Comparison of ENCODE assay signal across 13 cellular contexts in the genomic region with DNA sequence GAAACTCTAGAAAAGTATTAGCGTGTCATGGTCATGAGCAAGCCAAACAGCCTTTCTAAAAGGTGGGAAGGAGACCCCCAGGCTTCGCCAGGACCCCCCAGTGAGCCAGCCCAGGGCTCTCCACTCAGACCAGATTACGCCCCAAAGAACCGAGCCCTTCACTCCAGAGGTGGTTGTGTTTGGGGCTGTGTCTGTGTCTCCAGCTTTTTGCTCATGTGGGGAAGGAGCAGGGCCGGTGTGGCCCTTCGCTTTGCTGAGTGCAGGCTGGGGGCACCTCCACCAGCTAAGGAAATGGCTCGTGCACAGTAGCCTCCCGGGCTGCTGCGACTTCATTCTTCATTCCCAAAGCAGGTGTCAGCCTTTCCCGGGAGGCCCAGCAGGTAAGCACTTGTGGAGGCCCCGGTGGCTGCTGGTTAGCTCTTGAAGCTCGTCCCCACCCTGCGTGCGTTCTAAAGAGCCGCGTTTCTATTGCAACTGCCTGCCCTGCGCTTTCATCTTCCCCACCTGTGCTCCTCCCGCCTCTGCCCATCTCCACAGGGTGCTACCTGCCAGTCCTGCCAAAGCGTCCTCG. TPM values are rescaled to one million over a fixed set of nuclear protein-coding genes. Genes with fewer than 3 reads are reported as not detected.
DNase-seq lines count a peak whose midpoint lies in the region; FAIRE-seq and TF ChIP-seq lines count a peak whose summit lies in the region.
"Had no signal": no experiment of that assay in that cellular context is flagged by ENCODE, and none has a peak within 500 bp of the region (broad histone marks: within the 10 kb centered on the region; RNA-seq: fewer than 3 reads in every experiment).

No MANE protein-coding gene starts in this region.

- no peak for FAIRE-seq in small intestine (lab: Jason Lieb, UNC)

- H3K27ac ChIP-seq in small intestine (ENCODE audit: low read depth in 1 of 2, low read length in 1 of 2) = no peak overlapping the region
- H3K27ac ChIP-seq in MM.1S (ENCODE audit: low read length) = no peak overlapping the region
- H3K27ac ChIP-seq: right lobe of liver, RWPE1 had no signal

- H3K9me3 Mint-ChIP-seq in activated naive CD4-positive, alpha-beta T cell treated with anti-CD3 and anti-CD28 coated beads, Interleukin-2, amount 50 U/mL, for 24 hours = no peaks in the 10 kb centered on the region
- peaks cover 3% of the 10 kb centered on the region for H3K9me3 Mint-ChIP-seq in activated naive CD4-positive, alpha-beta T cell treated with anti-CD3 and anti-CD28 coated beads for 36 hours

- H3K9me2 ChIP-seq in MM.1S (replicated peaks; ENCODE audit: insufficient read depth, low read length) = no peaks in the 10 kb centered on the region

- H3F3A ChIP-seq in MM.1S (ENCODE audit: insufficient read depth, low read length) = no peaks in the 10 kb centered on the region

- H3K36me3 ChIP-seq in small intestine (ENCODE audit: control insufficient read depth in 2 of 2, insufficient read depth in 2 of 2, low read length in 2 of 2) (no peaks in the 10 kb centered on the region), MM.1S (replicated peaks; ENCODE audit: insufficient read depth, low read length) (no peaks in the 10 kb centered on the region)
- H3K36me3 ChIP-seq: HAP-1, right lobe of liver had no signal

- no peaks in the 10 kb centered on the region for H4K20me1 ChIP-seq in MM.1S (ENCODE audit: insufficient read depth, low read length)

- intact Hi-C loops in activated naive CD4-positive, alpha-beta T cell treated with anti-CD3 and anti-CD28 coated beads for 36 hours (cut with micrococcal nuclease) = no loop called here

- H3K4me1 ChIP-seq in small intestine (ENCODE audit: control insufficient read depth in 2 of 2, insufficient read depth in 1 of 2, low read depth in 1 of 2, low read length in 1 of 2) (no peaks in the 10 kb centered on the region), MM.1S (ENCODE audit: low read length) (no peaks in the 10 kb centered on the region)
- H3K4me1 ChIP-seq: HAP-1 had no signal

- no peak for DNase-seq in activated naive CD4-positive, alpha-beta T cell treated with anti-CD3 and anti-CD28 coated beads for 36 hours
- peak; percentile 99 for DNase-seq in NCI-H345 treated with DMSO at 0.1 percent for 48 hours (lab: John Stamatoyannopoulos, UW; ENCODE audit: unreplicated experiment)
- DNase-seq in epithelial cell of esophagus (ENCODE audit: low read depth) = peak; percentile 62
- peak; percentile 11 for DNase-seq in small intestine
- no peak for DNase-seq in KBM-7
- DNase-seq in MM.1S = no peak
- no peak for DNase-seq in NCI-H82 treated with DMSO at 0.1 percent for 48 hours (lab: John Stamatoyannopoulos, UW; ENCODE audit: unreplicated experiment)
- DNase-seq: immature natural killer cell had no signal

- no peak overlapping the region for H3K9ac ChIP-seq in MM.1S (ENCODE audit: low read length)

- H3K9me3 ChIP-seq in small intestine (ENCODE audit: control insufficient read depth, low read depth) = no peaks in the 10 kb centered on the region
- no peaks in the 10 kb centered on the region for H3K9me3 ChIP-seq in MM.1S (replicated peaks; ENCODE audit: insufficient read depth, low read length)
- H3K9me3 ChIP-seq: HAP-1, right lobe of liver had no signal

- no peaks in the 10 kb centered on the region for H3K79me2 ChIP-seq in MM.1S (ENCODE audit: low read length)

- TF ChIP-seq CTCF in epithelial cell of esophagus (IDR thresholded peaks at IDR 0.05; ENCODE audit: insufficient read depth, low read depth, low read length, missing control alignments) = no peak
- no peak for TF ChIP-seq CTCF in MM.1S (IDR thresholded peaks at IDR 0.05; ENCODE audit: low read length)

- WGBS in small intestine, 3 donors = 3 to 5% (median 4%) methylated on average over 20 of the region's 20 CpGs

- peaks cover 1% of the 10 kb centered on the region for H3K36me3 Mint-ChIP-seq in activated naive CD4-positive, alpha-beta T cell treated with anti-CD3 and anti-CD28 coated beads, Interleukin-2, amount 50 U/mL, for 24 hours
- H3K36me3 Mint-ChIP-seq in activated naive CD4-positive, alpha-beta T cell treated with anti-CD3 and anti-CD28 coated beads for 36 hours (ENCODE audit: low read depth) = peaks cover 6% of the 10 kb centered on the region

- H2AFZ ChIP-seq in MM.1S (ENCODE audit: low read length) = no peak overlapping the region

- peak overlapping the region; percentile 36 for H3K4me3 Mint-ChIP-seq in activated naive CD4-positive, alpha-beta T cell treated with anti-CD3 and anti-CD28 coated beads, Interleukin-2, amount 50 U/mL, for 24 hours
- H3K4me3 Mint-ChIP-seq in activated naive CD4-positive, alpha-beta T cell treated with anti-CD3 and anti-CD28 coated beads for 36 hours = no peak overlapping the region

- H3K4me3 ChIP-seq in epithelial cell of esophagus (ENCODE audit: low read length) = no peak overlapping the region
- no peak overlapping the region for H3K4me3 ChIP-seq in small intestine (ENCODE audit: low read depth in 1 of 2, low read length in 2 of 2)
- no peak overlapping the region for H3K4me3 ChIP-seq in MM.1S (ENCODE audit: low read length)
- H3K4me3 ChIP-seq: HAP-1, right lobe of liver had no signal

- peaks cover 41% of the 10 kb centered on the region for H3K27me3 Mint-ChIP-seq in activated naive CD4-positive, alpha-beta T cell treated with anti-CD3 and anti-CD28 coated beads, Interleukin-2, amount 50 U/mL, for 24 hours
- peaks cover 77% of the 10 kb centered on the region for H3K27me3 Mint-ChIP-seq in activated naive CD4-positive, alpha-beta T cell treated with anti-CD3 and anti-CD28 coated beads for 36 hours (ENCODE audit: low read depth)

- in situ Hi-C loops in KBM-7 (cut with MboI; ENCODE audit: low pct_unique_long_range_greater_than_20kb, low sequenced_read_pairs) = no loop called here

- peaks cover 17 to 57% of the 10 kb centered on the region in 2 donors for H3K27me3 ChIP-seq in small intestine (ENCODE audit: control insufficient read depth in 2 of 2, insufficient read depth in 2 of 2, low read length in 2 of 2)
- peaks cover 97% of the 10 kb centered on the region for H3K27me3 ChIP-seq in MM.1S (replicated peaks; ENCODE audit: insufficient read depth, low read length)

- CTCF ChIA-PET in activated naive CD4-positive, alpha-beta T cell treated with anti-CD3 and anti-CD28 coated beads for 36 hours (lab: Charles Lee) = interaction anchor here (0.9 kb wide), 1 partner anchor 31 kb away, joined by 3 read pairs; no protein-coding TSS in a partner anchor

- H3K4me2 ChIP-seq in MM.1S (ENCODE audit: low read depth, low read length) = no peak overlapping the region

- peaks cover 40% of the 10 kb centered on the region for H3K4me1 Mint-ChIP-seq in activated naive CD4-positive, alpha-beta T cell treated with anti-CD3 and anti-CD28 coated beads, Interleukin-2, amount 50 U/mL, for 24 hours
- peaks cover 34% of the 10 kb centered on the region for H3K4me1 Mint-ChIP-seq in activated naive CD4-positive, alpha-beta T cell treated with anti-CD3 and anti-CD28 coated beads for 36 hours (ENCODE audit: low read depth)

- H3K27ac Mint-ChIP-seq in activated naive CD4-positive, alpha-beta T cell treated with anti-CD3 and anti-CD28 coated beads, Interleukin-2, amount 50 U/mL, for 24 hours = no peak overlapping the region
- H3K27ac Mint-ChIP-seq in activated naive CD4-positive, alpha-beta T cell treated with anti-CD3 and anti-CD28 coated beads for 36 hours = no peak overlapping the region
- H3K27ac Mint-ChIP-seq: immature natural killer cell had no signal

RNA-seq across cellular contexts. Expression of a gene that starts 0.5 kb away (rescaled TPM):
- total RNA-seq in activated naive CD4-positive, alpha-beta T cell treated with anti-CD3 and anti-CD28 coated beads for 36 hours = not detected
- polyA plus RNA-seq in small intestine = under 1 TPM in 2 of 3 donors, not detected in 1; 0.09 to 0.27 TPM
- total RNA-seq: activated CD8-positive, alpha-beta memory T cell treated with anti-CD3 and anti-CD28 coated beads for 36 hours; right lobe of liver had no signal
- polyA plus RNA-seq: immature natural killer cell had no signal

RNA-seq across cellular contexts. Expression of a gene that starts 13.9 kb away (rescaled TPM):
- total RNA-seq in activated naive CD4-positive, alpha-beta T cell treated with anti-CD3 and anti-CD28 coated beads for 36 hours = not detected
- polyA plus RNA-seq in small intestine = not detected
- total RNA-seq: activated CD8-positive, alpha-beta memory T cell treated with anti-CD3 and anti-CD28 coated beads for 36 hours; right lobe of liver had no signal
- polyA plus RNA-seq: immature natural killer cell had no signal

RNA-seq across cellular contexts. Expression of a gene that starts 28.9 kb away (rescaled TPM):
- not detected for total RNA-seq in activated naive CD4-positive, alpha-beta T cell treated with anti-CD3 and anti-CD28 coated beads for 36 hours
- polyA plus RNA-seq in small intestine = not detected
- total RNA-seq: activated CD8-positive, alpha-beta memory T cell treated with anti-CD3 and anti-CD28 coated beads for 36 hours; right lobe of liver had no signal
- polyA plus RNA-seq: immature natural killer cell had no signal

RNA-seq across cellular contexts. Expression of a gene that starts 44.1 kb away (rescaled TPM):
- not detected for total RNA-seq in activated naive CD4-positive, alpha-beta T cell treated with anti-CD3 and anti-CD28 coated beads for 36 hours
- not detected for polyA plus RNA-seq in small intestine
- total RNA-seq: activated CD8-positive, alpha-beta memory T cell treated with anti-CD3 and anti-CD28 coated beads for 36 hours; right lobe of liver had no signal
- polyA plus RNA-seq: immature natural killer cell had no signal

RNA-seq across cellular contexts. Expression of a gene that starts 53.1 kb away (rescaled TPM):
- total RNA-seq in activated naive CD4-positive, alpha-beta T cell treated with anti-CD3 and anti-CD28 coated beads for 36 hours = not detected
- not detected for polyA plus RNA-seq in small intestine
- total RNA-seq: activated CD8-positive, alpha-beta memory T cell treated with anti-CD3 and anti-CD28 coated beads for 36 hours; right lobe of liver had no signal

Comparison
In these comparisons a context has a peak if more than half of its experiments do, and no peak if none do; other contexts are left out.
1. DNase-seq: peak in NCI-H345 treated with DMSO at 0.1 percent for 48 hours (single experiment), epithelial cell of esophagus (single experiment) and small intestine (single experiment); none in activated naive CD4-positive, alpha-beta T cell treated with anti-CD3 and anti-CD28 coated beads for 36 hours (single experiment), KBM-7 (single experiment), MM.1S (single experiment) and NCI-H82 treated with DMSO at 0.1 percent for 48 hours (single experiment).